ENCODE assay signal across 9 cellular contexts in the genomic region with DNA sequence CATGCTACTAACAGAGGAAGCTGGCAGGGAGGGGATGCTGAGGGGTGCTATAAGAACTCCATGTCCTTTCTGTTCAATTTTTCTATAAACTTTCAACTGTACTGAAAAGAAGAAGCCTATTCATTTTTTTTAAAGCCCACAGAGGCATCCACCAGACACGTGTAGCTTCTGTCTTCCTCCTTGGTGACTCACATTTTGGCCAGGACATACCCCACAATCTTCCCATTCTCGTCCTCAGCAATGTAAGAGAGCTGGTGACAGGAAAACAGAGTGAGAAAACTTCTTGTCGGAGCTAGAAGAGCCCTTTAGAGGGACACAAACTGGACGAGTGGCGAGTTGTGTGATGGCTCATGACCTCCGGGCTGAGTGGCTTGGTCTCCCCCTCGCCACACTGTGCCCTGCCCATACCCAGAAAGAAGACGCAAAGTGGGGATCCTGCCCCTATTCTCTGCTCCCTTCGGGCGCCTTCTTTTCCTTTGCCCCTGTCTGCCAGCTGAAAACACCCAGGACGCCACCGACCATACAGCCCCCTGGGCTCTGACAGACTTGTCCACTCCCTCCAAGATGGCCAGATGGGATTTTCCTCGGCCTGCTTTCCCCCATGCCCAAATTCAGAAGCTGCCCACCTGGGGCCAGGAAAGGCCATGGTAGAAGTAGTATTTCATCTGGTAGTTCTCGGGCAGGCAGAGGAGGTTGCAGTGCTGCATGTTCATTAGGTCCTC. TPM values are rescaled to one million over a fixed set of nuclear protein-coding genes. Genes with fewer than 3 reads are reported as not detected.
DNase-seq lines count a peak whose midpoint lies in the region; ATAC-seq and TF ChIP-seq lines count a peak whose summit lies in the region.
"Had no signal": no experiment of that assay in that cellular context is flagged by ENCODE, and none has a peak within 500 bp of the region (broad histone marks: within the 10 kb centered on the region; RNA-seq: fewer than 3 reads in every experiment).

No MANE protein-coding gene starts in this region.

- TF ChIP-seq CTCF in Peyer's patch (IDR thresholded peaks at IDR 0.05): no peak
- TF ChIP-seq CTCF in esophagus squamous epithelium (IDR thresholded peaks at IDR 0.05): no peak
- TF ChIP-seq CTCF in psoas muscle (IDR thresholded peaks at IDR 0.05): no peak

- DNase-seq in Peyer's patch (no peak), esophagus squamous epithelium (lab: John Stamatoyannopoulos, UW) (no peak), psoas muscle (no peak), HT-29 (ENCODE audit: low spot score) (no peak), hypothalamus (lab: John Stamatoyannopoulos, UW) (no peak)
- no peak for DNase-seq in stimulated activated CD8-positive, alpha-beta memory T cell treated with anti-CD3 and anti-CD28 coated beads, Interleukin-4, amount 100 ng/mL, for 48 hours

- no peak for ATAC-seq in psoas muscle
- no peak for ATAC-seq in HG03520 (IDR thresholded peaks at IDR 0.05; ENCODE audit: unreplicated experiment)

- H3K27ac ChIP-seq in Peyer's patch (peak overlapping the region; percentile 57 to 71 (median 62)), esophagus squamous epithelium (peak overlapping the region; percentile 67 to 85 (median 74)), psoas muscle (peak overlapping the region; percentile 81)

- peak overlapping the region; percentile 77 for H3K9ac ChIP-seq in ES-I3 (ENCODE audit: low read depth, low read length)

- no peaks in the 10 kb centered on the region for H3K9me3 ChIP-seq in ES-I3 (ENCODE audit: control insufficient read depth, insufficient read depth, low read length)
- H3K9me3 ChIP-seq in Peyer's patch: no peaks in the 10 kb centered on the region
- no peaks in the 10 kb centered on the region for H3K9me3 ChIP-seq in esophagus squamous epithelium
- H3K9me3 ChIP-seq in psoas muscle: no peaks in the 10 kb centered on the region

- H3K36me3 ChIP-seq in ES-I3 (ENCODE audit: insufficient read depth, low read length) (peaks cover 13% of the 10 kb centered on the region), Peyer's patch (peaks cover 0 to 21% (median 0%) of the 10 kb centered on the region in 3 donors), esophagus squamous epithelium (peaks cover 0 to 37% (median 0%) of the 10 kb centered on the region in 3 donors), psoas muscle (ENCODE audit: insufficient read depth in 1 of 2, low read depth in 1 of 2) (peaks cover 3 to 48% of the 10 kb centered on the region in 2 donors)

- H3K4me3 ChIP-seq in Peyer's patch: peak overlapping the region; percentile 49 to 87 (median 78)
- H3K4me3 ChIP-seq in esophagus squamous epithelium: peak overlapping the region; percentile 62 to 78 (median 70)
- peak overlapping the region; percentile 80 for H3K4me3 ChIP-seq in psoas muscle

- WGBS in esophagus squamous epithelium, 2 donors: 20 to 46% methylated on average over 3 to 12 of the region's 14 CpGs
- WGBS in psoas muscle, 3 donors: 21 to 41% (median 26%) methylated on average over 11 to 14 of the region's 14 CpGs

- intact Hi-C loops in esophagus squamous epithelium (cut with DNase I) (no loop called here), psoas muscle (cut with DNase I) (no loop called here)

- no peak for TF ChIP-seq POLR2A in Peyer's patch (IDR thresholded peaks at IDR 0.05)
- no peak for TF ChIP-seq POLR2A in esophagus squamous epithelium (IDR thresholded peaks at IDR 0.05)

- no peaks in the 10 kb centered on the region for H3K27me3 ChIP-seq in Peyer's patch
- H3K27me3 ChIP-seq in esophagus squamous epithelium: no peaks in the 10 kb centered on the region
- H3K27me3 ChIP-seq in psoas muscle (ENCODE audit: insufficient read depth in 3 of 3, low read length in 2 of 3): no peaks in the 10 kb centered on the region

- H3K4me1 ChIP-seq in ES-I3 (ENCODE audit: insufficient read depth, low read length) (no peaks in the 10 kb centered on the region; the same call in 1 of the 2 replicates), Peyer's patch (peaks cover 0 to 21% (median 2%) of the 10 kb centered on the region in 4 donors), esophagus squamous epithelium (peaks cover under 1 to 38% (median 13%) of the 10 kb centered on the region in 3 donors), psoas muscle (peaks cover 19% of the 10 kb centered on the region)

RNA-seq across cellular contexts. Expression of gene NAA10, which starts 0.9 kb away (rescaled TPM):
- 100 to 1,000 TPM in 1 of 4 donors, 10 to 100 TPM in 3; 32.9 to 118 (median 54.1) TPM for total RNA-seq in Peyer's patch
- 10 to 100 TPM; 42.5 to 92.5 (median 87.6) TPM for total RNA-seq in esophagus squamous epithelium
- 100 to 1,000 TPM; 105 to 166 (median 115) TPM for total RNA-seq in psoas muscle
- polyA plus RNA-seq in psoas muscle: 100 to 1,000 TPM; 168 to 203 (median 193) TPM
- total RNA-seq in HT-29 (2014; rRNA removed; shearing (Covaris generic)): 304 and 321 TPM in 2 replicates

RNA-seq across cellular contexts. Expression of gene ARHGAP4, which starts 7.8 kb away (rescaled TPM):
- total RNA-seq in Peyer's patch (100 to 1,000 TPM in 1 of 4 donors, 10 to 100 TPM in 3; 23.6 to 211 (median 57.6) TPM), esophagus squamous epithelium (10 to 100 TPM in 1 of 4 donors, 1 to 10 TPM in 3; 3.9 to 18.3 (median 7.6) TPM), psoas muscle (1 to 10 TPM; 5.1 to 8.0 (median 6.4) TPM)
- 1 to 10 TPM; 5.8 to 7.6 (median 6.8) TPM for polyA plus RNA-seq in psoas muscle
- 3.4 and 6.5 TPM in 2 replicates for total RNA-seq in HT-29 (2014; rRNA removed; shearing (Covaris generic))

RNA-seq across cellular contexts. Expression of gene RENBP, which starts 10.5 kb away (rescaled TPM):
- total RNA-seq in Peyer's patch (10 to 100 TPM in 2 of 4 donors, 1 to 10 TPM in 2; 4.9 to 13.3 (median 9.4) TPM), esophagus squamous epithelium (1 to 10 TPM in 2 of 4 donors, under 1 TPM in 1, not detected in 1; 0.45 to 7.6 (median 3.1) TPM), psoas muscle (1 to 10 TPM; 2.9 to 4.4 (median 3.6) TPM)
- polyA plus RNA-seq in psoas muscle: 1 to 10 TPM in 2 of 3 donors, under 1 TPM in 1; 0.97 to 1.9 (median 1.4) TPM
- 0.08 and 0.91 TPM in 2 replicates for total RNA-seq in HT-29 (2014; rRNA removed; shearing (Covaris generic))

RNA-seq across cellular contexts. Expression of gene AVPR2, which starts 29.4 kb away (rescaled TPM):
- total RNA-seq in Peyer's patch (1 to 10 TPM in 2 of 4 donors, under 1 TPM in 2; 0.53 to 5.0 (median 1.1) TPM), esophagus squamous epithelium (1 to 10 TPM in 1 of 4 donors, under 1 TPM in 3; 0.19 to 1.3 (median 0.29) TPM), psoas muscle (1 to 10 TPM; 1.3 to 4.8 (median 2.0) TPM)
- polyA plus RNA-seq in psoas muscle: 1 to 10 TPM; 1.4 to 3.2 (median 2.5) TPM
- total RNA-seq in HT-29 (2014; rRNA removed; shearing (Covaris generic)): not detected in 2 replicates
- total RNA-seq: NCI-H460 had no signal

RNA-seq across cellular contexts. Expression of gene HCFC1, which starts 37.7 kb away (rescaled TPM):
- total RNA-seq in Peyer's patch (10 to 100 TPM; 44.1 to 70.6 (median 55.6) TPM), esophagus squamous epithelium (10 to 100 TPM; 22.2 to 54.0 (median 37.0) TPM), psoas muscle (10 to 100 TPM; 29.8 to 50.1 (median 40.0) TPM)
- polyA plus RNA-seq in psoas muscle: 10 to 100 TPM; 15.1 to 46.5 (median 25.8) TPM
- total RNA-seq in HT-29 (2014; rRNA removed; shearing (Covaris generic)): 106 and 124 TPM in 2 replicates
